In the genomic region with DNA sequence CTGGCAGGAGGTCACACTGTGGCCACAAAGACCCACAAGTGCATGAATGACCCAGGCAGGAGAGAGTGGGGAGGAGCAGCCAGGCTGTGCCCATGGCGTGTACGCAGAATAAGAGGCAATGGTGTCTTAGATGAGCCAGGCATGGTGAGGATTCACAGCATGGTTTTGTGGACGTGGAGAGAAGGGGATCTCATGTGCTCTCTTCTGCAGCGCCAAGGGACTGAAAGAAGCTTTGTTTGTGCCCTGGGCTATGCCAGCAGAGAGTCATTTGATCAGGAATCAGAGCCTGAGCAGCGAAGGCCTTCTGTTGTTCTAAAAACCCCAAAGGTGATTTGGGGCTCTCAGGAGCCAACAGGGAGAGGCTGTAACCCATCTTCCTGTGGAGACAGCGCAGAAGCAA, we compare ENCODE assay signal across 14 cellular contexts.
"Had no signal": no experiment of that assay in that cellular context is flagged by ENCODE, and none has a peak within 500 bp of the region (broad histone marks: within the 10 kb centered on the region; RNA-seq: fewer than 3 reads in every experiment).

No MANE protein-coding gene starts in this region.

- H3K27me3 ChIP-seq: vagina had no signal

- H3K4me3 Mint-ChIP-seq: activated B cell treated with CpG ODN at 0.5 μM for 24 hours; activated CD4-positive, alpha-beta T cell treated with anti-CD3 and anti-CD28 coated beads, Interleukin-2, amount 10 ng/mL, durations not matched to agents 7 days and 5 days; activated T-helper 17 cell treated with anti-CD3 and anti-CD28 coated beads, Interleukin-2, amount 50 U/mL, for 72 hours; naive thymus-derived CD8-positive, alpha-beta T cell had no signal

- H3K27ac Mint-ChIP-seq: activated B cell treated with CpG ODN at 0.5 μM for 24 hours; activated CD4-positive, alpha-beta T cell treated with anti-CD3 and anti-CD28 coated beads, Interleukin-2, amount 10 ng/mL, durations not matched to agents 7 days and 5 days; activated T-helper 17 cell treated with anti-CD3 and anti-CD28 coated beads, Interleukin-2, amount 50 U/mL, for 72 hours had no signal

- H3K9me3 ChIP-seq: mucosa of descending colon, vagina had no signal

- H3K4me3 ChIP-seq: mucosa of descending colon, vagina had no signal

- H3K4me1 ChIP-seq: vagina had no signal

- DNase-seq: activated B cell treated with CpG ODN at 0.5 μM for 24 hours; activated CD4-positive, alpha-beta T cell treated with anti-CD3 and anti-CD28 coated beads, Interleukin-2, amount 10 ng/mL, durations not matched to agents 7 days and 5 days; activated CD8-positive, alpha-beta memory T cell treated with anti-CD3 and anti-CD28 coated beads for 24 hours; activated naive CD4-positive, alpha-beta T cell treated with anti-CD3 and anti-CD28 coated beads, Interleukin-2, amount 50 U/mL, for 16 hours; activated T-cell treated with anti-CD3 and anti-CD28 coated beads for 4 hours; left colon; mucosa of descending colon; naive thymus-derived CD8-positive, alpha-beta T cell; stimulated activated CD4-positive, alpha-beta T cell treated with anti-CD3 and anti-CD28 coated beads, Interleukin-4, amount 100 ng/mL, for 1 hour; stimulated activated CD8-positive, alpha-beta memory T cell treated with anti-CD3 and anti-CD28 coated beads, Interleukin-4, amount 100 ng/mL, for 48 hours; stimulated activated naive CD8-positive, alpha-beta T cell treated with anti-CD3 and anti-CD28 coated beads, Interleukin-15, Interleukin-2, amounts not matched to agents 100 U/mL and 50 U/mL, for 24 hours; T-helper 2 cell had no signal

- H3K27ac ChIP-seq: vagina had no signal

- H3K27me3 Mint-ChIP-seq: activated B cell treated with CpG ODN at 0.5 μM for 24 hours; activated CD4-positive, alpha-beta T cell treated with anti-CD3 and anti-CD28 coated beads, Interleukin-2, amount 10 ng/mL, durations not matched to agents 7 days and 5 days; activated T-helper 17 cell treated with anti-CD3 and anti-CD28 coated beads, Interleukin-2, amount 50 U/mL, for 72 hours; naive thymus-derived CD8-positive, alpha-beta T cell had no signal

- H3K9me3 Mint-ChIP-seq: activated B cell treated with CpG ODN at 0.5 μM for 24 hours; activated CD4-positive, alpha-beta T cell treated with anti-CD3 and anti-CD28 coated beads, Interleukin-2, amount 10 ng/mL, durations not matched to agents 7 days and 5 days; activated T-helper 17 cell treated with anti-CD3 and anti-CD28 coated beads, Interleukin-2, amount 50 U/mL, for 72 hours had no signal

- H3K4me1 Mint-ChIP-seq: activated B cell treated with CpG ODN at 0.5 μM for 24 hours; activated CD4-positive, alpha-beta T cell treated with anti-CD3 and anti-CD28 coated beads, Interleukin-2, amount 10 ng/mL, durations not matched to agents 7 days and 5 days; activated T-helper 17 cell treated with anti-CD3 and anti-CD28 coated beads, Interleukin-2, amount 50 U/mL, for 72 hours had no signal
